Comparison of ENCODE assay signal across 12 cellular contexts in genomic region chr3:123090700-123091585, GRCh38. TPM values are rescaled to one million over a fixed set of nuclear protein-coding genes. Genes with fewer than 3 reads are reported as not detected.
DNase-seq lines count a peak whose midpoint lies in the region; ATAC-seq and TF ChIP-seq lines count a peak whose summit lies in the region.
"Had no signal": no experiment of that assay in that cellular context is flagged by ENCODE, and none has a peak within 500 bp of the region (broad histone marks: within the 10 kb centered on the region; RNA-seq: fewer than 3 reads in every experiment).

No MANE protein-coding gene starts in this region.

- no peaks in the 10 kb centered on the region for H3K9me3 Mint-ChIP-seq in activated CD8-positive, alpha-beta T cell treated with anti-CD3 and anti-CD28 coated beads, Interleukin-2, amount 10 ng/mL, durations not matched to agents 7 days and 5 days (ENCODE audit: insufficient read depth)
- H3K9me3 Mint-ChIP-seq in activated CD8-positive, alpha-beta T cell treated with anti-CD3 and anti-CD28 coated beads for 36 hours, result no peaks in the 10 kb centered on the region
- no peaks in the 10 kb centered on the region for H3K9me3 Mint-ChIP-seq in activated T-helper 17 cell treated with anti-CD3 and anti-CD28 coated beads, Interleukin-2, amount 50 U/mL, for 72 hours
- H3K9me3 Mint-ChIP-seq: stimulated activated memory B cell treated with anti-CD40 and anti-IgM and Interleukin-4, amounts not matched to agents 10 μg/mL and 1 μg/mL and 100 μg/mL, for 72 hours had no signal

- H3K27ac ChIP-seq in SK-N-SH (ENCODE audit: low read depth in 2 of 2, low read length in 1 of 2) (no peak overlapping the region), left lung (no peak overlapping the region), suprapubic skin (no peak overlapping the region)

- H2AFZ ChIP-seq in SK-N-SH (ENCODE audit: low read depth), result no peak overlapping the region

- TF ChIP-seq RAD21 in SK-N-SH (IDR thresholded peaks at IDR 0.05; ENCODE audit: low read length), result no peak

- WGBS in SK-N-SH (ENCODE audit: low lambda C conversion rate), result 96% methylated on average over 10 of the region's 12 CpGs
- 89% methylated on average over 12 of the region's 12 CpGs for WGBS in suprapubic skin

- H4K20me1 ChIP-seq in SK-N-SH (ENCODE audit: insufficient read depth), result peaks cover 52% of the 10 kb centered on the region

- H3K4me3 Mint-ChIP-seq in activated CD8-positive, alpha-beta T cell treated with anti-CD3 and anti-CD28 coated beads, Interleukin-2, amount 10 ng/mL, durations not matched to agents 7 days and 5 days, result peak overlapping the region; percentile 3
- no peak overlapping the region for H3K4me3 Mint-ChIP-seq in activated CD8-positive, alpha-beta T cell treated with anti-CD3 and anti-CD28 coated beads for 36 hours
- H3K4me3 Mint-ChIP-seq in activated T-helper 17 cell treated with anti-CD3 and anti-CD28 coated beads, Interleukin-2, amount 50 U/mL, for 72 hours, result no peak overlapping the region
- H3K4me3 Mint-ChIP-seq: stimulated activated memory B cell treated with anti-CD40 and anti-IgM and Interleukin-4, amounts not matched to agents 10 μg/mL and 1 μg/mL and 100 μg/mL, for 72 hours had no signal

- H3K36me3 Mint-ChIP-seq in activated CD8-positive, alpha-beta T cell treated with anti-CD3 and anti-CD28 coated beads, Interleukin-2, amount 10 ng/mL, durations not matched to agents 7 days and 5 days (ENCODE audit: low read depth), result peaks cover 22% of the 10 kb centered on the region
- H3K36me3 Mint-ChIP-seq in activated CD8-positive, alpha-beta T cell treated with anti-CD3 and anti-CD28 coated beads for 36 hours (ENCODE audit: low read depth), result peaks cover 30% of the 10 kb centered on the region
- peaks cover 43% of the 10 kb centered on the region for H3K36me3 Mint-ChIP-seq in activated T-helper 17 cell treated with anti-CD3 and anti-CD28 coated beads, Interleukin-2, amount 50 U/mL, for 72 hours (ENCODE audit: low read depth)

- H3K4me1 ChIP-seq in SK-N-SH (ENCODE audit: control insufficient read depth in 1 of 2, insufficient read depth in 2 of 2, low read depth in 1 of 2, low read length in 1 of 2), result peaks cover under 1 to 41% of the 10 kb centered on the region in 2 experiments; a peak in 3 of 4 replicates
- peaks cover 15% of the 10 kb centered on the region in 2 donors for H3K4me1 ChIP-seq in left lung
- H3K4me1 ChIP-seq in suprapubic skin, result peaks cover 18% of the 10 kb centered on the region

- TF ChIP-seq CTCF in activated CD8-positive, alpha-beta T cell treated with anti-CD3 and anti-CD28 coated beads for 36 hours (IDR thresholded peaks at IDR 0.05), result no peak
- no peak for TF ChIP-seq CTCF in SK-N-SH (IDR thresholded peaks at IDR 0.05)
- no peak for TF ChIP-seq CTCF in left lung (IDR thresholded peaks at IDR 0.05)
- TF ChIP-seq CTCF in suprapubic skin (IDR thresholded peaks at IDR 0.05), result no peak

- CTCF ChIA-PET in activated CD8-positive, alpha-beta T cell treated with anti-CD3 and anti-CD28 coated beads, Interleukin-2, amount 10 ng/mL, durations not matched to agents 7 days and 5 days (lab: Charles Lee), result interaction anchor here (1.0 kb wide), 1 partner anchor 459 kb away, joined by 3 read pairs; no protein-coding TSS in a partner anchor
- CTCF ChIA-PET in activated CD8-positive, alpha-beta T cell treated with anti-CD3 and anti-CD28 coated beads for 36 hours (lab: Charles Lee), result interaction anchor here (1.5 kb wide), 1 partner anchor 10 kb away, joined by 3 read pairs; no protein-coding TSS in a partner anchor
- CTCF ChIA-PET in SK-N-SH (lab: Yijun Ruan, JAX), result interaction anchor here (0.9 to 1.2 kb wide), 2 partner anchors 8 to 60 kb away, joined by 3 to 4 read pairs; no protein-coding TSS in a partner anchor

- peaks cover 31% of the 10 kb centered on the region for H3K4me1 Mint-ChIP-seq in activated CD8-positive, alpha-beta T cell treated with anti-CD3 and anti-CD28 coated beads, Interleukin-2, amount 10 ng/mL, durations not matched to agents 7 days and 5 days (ENCODE audit: low read depth)
- peaks cover 21% of the 10 kb centered on the region for H3K4me1 Mint-ChIP-seq in activated CD8-positive, alpha-beta T cell treated with anti-CD3 and anti-CD28 coated beads for 36 hours (ENCODE audit: low read depth)
- H3K4me1 Mint-ChIP-seq in activated T-helper 17 cell treated with anti-CD3 and anti-CD28 coated beads, Interleukin-2, amount 50 U/mL, for 72 hours, result peaks cover 9% of the 10 kb centered on the region
- H3K4me1 Mint-ChIP-seq: stimulated activated memory B cell treated with anti-CD40 and anti-IgM and Interleukin-4, amounts not matched to agents 10 μg/mL and 1 μg/mL and 100 μg/mL, for 72 hours had no signal

- H3K4me3 ChIP-seq in SK-N-SH (ENCODE audit: low read depth in 2 of 2, low read length in 1 of 2) (no peak overlapping the region), left lung (no peak overlapping the region), suprapubic skin (no peak overlapping the region)

- ATAC-seq in activated CD8-positive, alpha-beta T cell treated with anti-CD3 and anti-CD28 coated beads, Interleukin-2, amount 10 ng/mL, durations not matched to agents 7 days and 5 days, result peak; percentile 71
- no peak for ATAC-seq in activated CD8-positive, alpha-beta T cell treated with anti-CD3 and anti-CD28 coated beads for 36 hours
- ATAC-seq in activated T-helper 17 cell treated with anti-CD3 and anti-CD28 coated beads, Interleukin-2, amount 50 U/mL, for 72 hours (replicated peaks), result peak; percentile 26
- ATAC-seq in left lung, result no peak
- ATAC-seq: esophagus mucosa; HepG2; stimulated activated memory B cell treated with anti-CD40 and anti-IgM and Interleukin-4, amounts not matched to agents 10 μg/mL and 1 μg/mL and 100 μg/mL, for 72 hours had no signal

- peaks cover 67% of the 10 kb centered on the region for H3K79me2 ChIP-seq in SK-N-SH (ENCODE audit: insufficient read depth)

- TF ChIP-seq EP300 in SK-N-SH (IDR thresholded peaks at IDR 0.05; ENCODE audit: borderline replicate concordance in 1 of 2, low read depth in 1 of 2, low read length in 1 of 2), result no peak
- TF ChIP-seq EP300 in suprapubic skin (IDR thresholded peaks at IDR 0.05), result no peak

- TF ChIP-seq POLR2A in suprapubic skin (IDR thresholded peaks at IDR 0.05), result no peak

- no peaks in the 10 kb centered on the region for H3K27me3 ChIP-seq in SK-N-SH (ENCODE audit: insufficient read depth)
- no peaks in the 10 kb centered on the region for H3K27me3 ChIP-seq in left lung
- H3K27me3 ChIP-seq in suprapubic skin, result no peaks in the 10 kb centered on the region

- intact Hi-C loops in activated CD8-positive, alpha-beta T cell treated with anti-CD3 and anti-CD28 coated beads for 36 hours (cut with micrococcal nuclease), result no loop called here
- intact Hi-C loops in left lung (cut with DNase I), result no loop called here

- POLR2A ChIA-PET in activated CD8-positive, alpha-beta T cell treated with anti-CD3 and anti-CD28 coated beads, Interleukin-2, amount 10 ng/mL, durations not matched to agents 7 days and 5 days (lab: Charles Lee), result interaction anchor here (0.8 kb wide), 1 partner anchor 60 kb away, joined by 3 read pairs; no protein-coding TSS in a partner anchor
- POLR2A ChIA-PET in activated CD8-positive, alpha-beta T cell treated with anti-CD3 and anti-CD28 coated beads for 36 hours (lab: Charles Lee), result no interaction called here
- POLR2A ChIA-PET in SK-N-SH (lab: Yijun Ruan, JAX), result no interaction called here

- DNase-seq in activated CD8-positive, alpha-beta T cell treated with anti-CD3 and anti-CD28 coated beads, Interleukin-2, amount 10 ng/mL, durations not matched to agents 7 days and 5 days, result peak; percentile 29
- DNase-seq in activated CD8-positive, alpha-beta T cell treated with anti-CD3 and anti-CD28 coated beads for 36 hours, result no peak
- DNase-seq in NCI-H1092 (lab: John Stamatoyannopoulos, UW) (peak; percentile 54), renal cortical epithelial cell (ENCODE audit: low read depth) (peak; percentile 55), SK-N-SH (no peak), left lung (no peak), suprapubic skin (ENCODE audit: low spot score in 2 of 2) (no peak)
- DNase-seq: SW 1271 had no signal

- H3K9ac ChIP-seq in SK-N-SH, result no peak overlapping the region

- H3K9me3 ChIP-seq in SK-N-SH (no peaks in the 10 kb centered on the region), left lung (no peaks in the 10 kb centered on the region), suprapubic skin (no peaks in the 10 kb centered on the region)

- H3K27me3 Mint-ChIP-seq in activated CD8-positive, alpha-beta T cell treated with anti-CD3 and anti-CD28 coated beads, Interleukin-2, amount 10 ng/mL, durations not matched to agents 7 days and 5 days (ENCODE audit: low read depth), result no peaks in the 10 kb centered on the region
- H3K27me3 Mint-ChIP-seq in activated CD8-positive, alpha-beta T cell treated with anti-CD3 and anti-CD28 coated beads for 36 hours, result no peaks in the 10 kb centered on the region
- no peaks in the 10 kb centered on the region for H3K27me3 Mint-ChIP-seq in activated T-helper 17 cell treated with anti-CD3 and anti-CD28 coated beads, Interleukin-2, amount 50 U/mL, for 72 hours
- H3K27me3 Mint-ChIP-seq: stimulated activated memory B cell treated with anti-CD40 and anti-IgM and Interleukin-4, amounts not matched to agents 10 μg/mL and 1 μg/mL and 100 μg/mL, for 72 hours had no signal

- H3K27ac Mint-ChIP-seq in activated CD8-positive, alpha-beta T cell treated with anti-CD3 and anti-CD28 coated beads, Interleukin-2, amount 10 ng/mL, durations not matched to agents 7 days and 5 days, result peak overlapping the region; percentile 71
- no peak overlapping the region for H3K27ac Mint-ChIP-seq in activated CD8-positive, alpha-beta T cell treated with anti-CD3 and anti-CD28 coated beads for 36 hours
- H3K27ac Mint-ChIP-seq in activated T-helper 17 cell treated with anti-CD3 and anti-CD28 coated beads, Interleukin-2, amount 50 U/mL, for 72 hours, result peak overlapping the region; percentile 44
- H3K27ac Mint-ChIP-seq: stimulated activated memory B cell treated with anti-CD40 and anti-IgM and Interleukin-4, amounts not matched to agents 10 μg/mL and 1 μg/mL and 100 μg/mL, for 72 hours had no signal

- peaks cover 7% of the 10 kb centered on the region for H3F3A ChIP-seq in SK-N-SH (replicated peaks; ENCODE audit: insufficient read depth)

- H3K9me2 ChIP-seq in SK-N-SH, result no peaks in the 10 kb centered on the region

- peaks cover 7 to 21% of the 10 kb centered on the region in 2 experiments for H3K36me3 ChIP-seq in SK-N-SH (replicated peaks in 1 of 2; ENCODE audit: control insufficient read depth in 1 of 2, insufficient read depth in 2 of 2, low read length in 1 of 2)
- H3K36me3 ChIP-seq in left lung, result peaks cover 0 to 47% of the 10 kb centered on the region in 2 donors
- peaks cover 24% of the 10 kb centered on the region for H3K36me3 ChIP-seq in suprapubic skin

- no peak overlapping the region for H3K4me2 ChIP-seq in SK-N-SH

RNA-seq across cellular contexts. Expression of gene PDIA5, which starts 24.1 kb away (rescaled TPM):
- 10 to 100 TPM in 1 of 2 experiments, 1 to 10 TPM in 1; 8.8 to 11.4 TPM for total RNA-seq in activated CD8-positive, alpha-beta T cell treated with anti-CD3 and anti-CD28 coated beads, Interleukin-2, amount 10 ng/mL, durations not matched to agents 7 days and 5 days
- 10 to 100 TPM; 17.9 to 19.0 TPM for total RNA-seq in activated CD8-positive, alpha-beta T cell treated with anti-CD3 and anti-CD28 coated beads for 36 hours
- total RNA-seq in activated T-helper 17 cell treated with anti-CD3 and anti-CD28 coated beads, Interleukin-2, amount 50 U/mL, for 72 hours, result 10 to 100 TPM in 1 of 2 donors, 1 to 10 TPM in 1; 8.4 to 19.2 TPM
- total RNA-seq in renal cortical epithelial cell (33.7 and 37.2 TPM in 2 replicates), left lung (10 to 100 TPM; 30.3 to 44.8 TPM), suprapubic skin (1 to 10 TPM; 5.3 to 9.2 (median 7.2) TPM)
- polyA plus RNA-seq in SK-N-SH (2012; rRNA removed), result 28.0 and 28.6 TPM in 2 replicates
- 25.2 and 27.2 TPM in 2 replicates for polyA plus RNA-seq in SK-N-SH (2012; cell fraction: cytosol; rRNA removed)
- polyA plus RNA-seq in SK-N-SH (2012; cell fraction: nucleus; rRNA removed), result 35.3 and 38.5 TPM in 2 replicates

Comparison
In these comparisons a context has a peak if more than half of its experiments do, and no peak if none do; other contexts are left out.
1. ATAC-seq: peak in activated CD8-positive, alpha-beta T cell treated with anti-CD3 and anti-CD28 coated beads, Interleukin-2, amount 10 ng/mL, durations not matched to agents 7 days and 5 days (single experiment) and activated T-helper 17 cell treated with anti-CD3 and anti-CD28 coated beads, Interleukin-2, amount 50 U/mL, for 72 hours (single experiment); none in activated CD8-positive, alpha-beta T cell treated with anti-CD3 and anti-CD28 coated beads for 36 hours (single experiment) and left lung (single experiment).
2. DNase-seq: peak in activated CD8-positive, alpha-beta T cell treated with anti-CD3 and anti-CD28 coated beads, Interleukin-2, amount 10 ng/mL, durations not matched to agents 7 days and 5 days (single experiment), NCI-H1092 (single experiment) and renal cortical epithelial cell (single experiment); none in activated CD8-positive, alpha-beta T cell treated with anti-CD3 and anti-CD28 coated beads for 36 hours (single experiment), SK-N-SH (single experiment), left lung (0 of 2) and suprapubic skin (0 of 2).